ENCODE assay signal across 1 cellular context in the genomic region with DNA sequence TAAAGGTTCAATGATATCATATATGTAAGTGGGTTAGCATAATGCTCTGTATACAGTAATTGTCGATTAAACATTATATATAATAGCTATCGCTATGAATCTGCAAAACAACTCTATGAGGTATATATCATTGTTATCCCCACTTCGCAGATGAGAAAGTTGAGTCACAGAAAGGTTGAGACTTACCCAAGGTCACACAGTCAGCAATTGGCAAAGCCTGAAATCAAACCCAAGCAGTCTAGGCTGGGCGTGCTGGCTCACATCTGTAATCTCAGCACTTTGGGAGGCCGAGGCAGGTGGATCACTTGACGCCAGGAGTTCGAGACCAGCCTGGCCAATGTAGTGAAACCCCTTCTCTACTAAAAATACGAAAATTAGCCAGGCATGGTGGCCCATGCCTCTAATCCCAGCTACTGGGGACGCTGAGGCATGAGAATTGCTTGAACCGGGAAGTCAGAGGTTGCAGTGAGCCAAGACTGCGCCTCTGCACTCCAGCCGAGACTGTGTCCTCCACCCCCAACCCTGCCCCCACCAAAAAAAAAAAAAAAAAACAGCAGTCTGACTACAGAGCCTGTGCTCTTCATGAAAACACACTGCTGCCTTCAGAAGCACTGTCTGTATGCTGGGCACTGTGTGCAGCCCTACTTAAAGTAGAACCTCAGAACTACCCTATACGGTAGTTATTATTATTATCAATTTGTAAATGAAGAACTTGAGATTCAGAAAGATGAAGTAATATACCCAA.
TF ChIP-seq lines count a peak whose summit lies in the region.

No MANE protein-coding gene starts in this region.

TF ChIP-seq in HepG2, 621 proteins besides CTCF, POLR2A, EP300 and RAD21:
- TF ChIP-seq, protein P1, sequence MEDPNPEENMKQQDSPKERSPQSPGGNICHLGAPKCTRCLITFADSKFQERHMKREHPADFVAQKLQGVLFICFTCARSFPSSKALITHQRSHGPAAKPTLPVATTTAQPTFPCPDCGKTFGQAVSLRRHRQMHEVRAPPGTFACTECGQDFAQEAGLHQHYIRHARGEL (CRISPR knock-in tag; IDR thresholded peaks at IDR 0.05) = no peak
- TF ChIP-seq ZBTB1 (CRISPR knock-in tag; IDR thresholded peaks at IDR 0.05; ENCODE audit: borderline replicate concordance) (no peak), ZNF629 (CRISPR knock-in tag; conservative IDR thresholded peaks at IDR 0.05) (peak; percentile 80), TMF1 (CRISPR knock-in tag; IDR thresholded peaks at IDR 0.05; ENCODE audit: low read depth) (no peak), NFE2 (CRISPR knock-in tag; IDR thresholded peaks at IDR 0.05) (no peak), HMGA1 (CRISPR knock-in tag; conservative IDR thresholded peaks at IDR 0.05) (no peak), MAZ (IDR thresholded peaks at IDR 0.05; ENCODE audit: borderline replicate concordance, low read depth, low read length) (no peak), MAZ (CRISPR knock-in tag; IDR thresholded peaks at IDR 0.05; ENCODE audit: low read depth) (no peak)
- TF ChIP-seq, protein P2, sequence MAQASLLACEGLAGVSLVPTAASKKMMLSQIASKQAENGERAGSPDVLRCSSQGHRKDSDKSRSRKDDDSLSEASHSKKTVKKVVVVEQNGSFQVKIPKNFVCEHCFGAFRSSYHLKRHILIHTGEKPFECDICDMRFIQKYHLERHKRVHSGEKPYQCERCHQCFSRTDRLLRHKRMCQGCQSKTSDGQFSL (CRISPR knock-in tag; IDR thresholded peaks at IDR 0.05) = no peak
